2 cellular contexts compared by ENCODE assay signal in genomic region chr14:104443391-104444158, GRCh38.
TF ChIP-seq lines count a peak whose summit lies in the region.

No MANE protein-coding gene starts in this region.

TF ChIP-seq in GM23338, 12 proteins besides CTCF, POLR2A, EP300 and RAD21 (continued from another document):
- TF ChIP-seq ZNF462 (CRISPR knock-in tag; IDR thresholded peaks at IDR 0.05): no peak
- no peak for TF ChIP-seq REST (IDR thresholded peaks at IDR 0.05; ENCODE audit: unreplicated experiment)
- TF ChIP-seq POLR2AphosphoS5 (IDR thresholded peaks at IDR 0.05; ENCODE audit: low read depth): no peak
- no peak for TF ChIP-seq ZNF331 (CRISPR knock-in tag; IDR thresholded peaks at IDR 0.05; ENCODE audit: low read depth)
- TF ChIP-seq EZH2 (IDR thresholded peaks at IDR 0.05; ENCODE audit: low read depth, unreplicated experiment): no peak

TF ChIP-seq in GM12878, 131 proteins besides CTCF, POLR2A, EP300 and RAD21 (continued from another document):
- TF ChIP-seq MYC (IDR thresholded peaks at IDR 0.05; ENCODE audit: insufficient read depth, insufficient read length, insufficient replicate concordance, low read length, severe bottlenecking) (no peak), CBX5 (IDR thresholded peaks at IDR 0.05; ENCODE audit: low read depth) (no peak), RFX5 (IDR thresholded peaks at IDR 0.05; ENCODE audit: low read depth, low read length) (no peak), ATF2 (IDR thresholded peaks at IDR 0.05; ENCODE audit: low read length) (no peak), TAF1 (IDR thresholded peaks at IDR 0.05; ENCODE audit: borderline replicate concordance, low read depth, low read length) (no peak), RELB (IDR thresholded peaks at IDR 0.05; ENCODE audit: low read depth) (no peak), IKZF2 (IDR thresholded peaks at IDR 0.05) (no peak)
